ENCODE assay signal across 26 cellular contexts in genomic region chr14:74654931-74655330, GRCh38. TPM values are rescaled to one million over a fixed set of nuclear protein-coding genes. Genes with fewer than 3 reads are reported as not detected.
DNase-seq lines count a peak whose midpoint lies in the region; ATAC-seq and TF ChIP-seq lines count a peak whose summit lies in the region.
"Had no signal": no experiment of that assay in that cellular context is flagged by ENCODE, and none has a peak within 500 bp of the region (broad histone marks: within the 10 kb centered on the region; RNA-seq: fewer than 3 reads in every experiment).

No MANE protein-coding gene starts in this region.

- CTCF ChIA-PET in RWPE1 (lab: Yijun Ruan, JAX) (interaction anchor here (0.6 to 3.4 kb wide), 2 partner anchors 43 to 206 kb away, joined by 3 to 15 read pairs; partner anchors contain the start of gene LTBP2), Calu3 (lab: Charles Lee) (interaction anchor here (1.7 kb wide), 1 partner anchor 46 kb away, joined by 6 read pairs; no protein-coding TSS in a partner anchor)

- POLR2A ChIA-PET in RWPE1 (lab: Yijun Ruan, JAX; ENCODE audit: low non-redundant PET) = no interaction called here

- peaks cover 23% of the 10 kb centered on the region for H3K36me3 ChIP-seq in left ventricle myocardium inferior
- peaks cover 0 to 32% (median 8%) of the 10 kb centered on the region in 9 donors for H3K36me3 ChIP-seq in heart left ventricle
- H3K36me3 ChIP-seq in neutrophil = peaks cover 70% of the 10 kb centered on the region
- H3K36me3 ChIP-seq in uterus = no peaks in the 10 kb centered on the region
- H3K36me3 ChIP-seq: WERI-Rb-1 had no signal

- no peaks in the 10 kb centered on the region for H3K36me3 Mint-ChIP-seq in Calu3 (ENCODE audit: insufficient read depth, unreplicated experiment)

- H3K9me3 ChIP-seq in left ventricle myocardium inferior (replicated peaks) (no peaks in the 10 kb centered on the region), heart left ventricle (no peaks in the 10 kb centered on the region), neutrophil (no peaks in the 10 kb centered on the region), uterus (no peaks in the 10 kb centered on the region)

- peak overlapping the region; percentile 13 for H3K27ac ChIP-seq in left ventricle myocardium inferior (replicated peaks)
- peak overlapping the region in 2 of 12 donors; percentile 15 to 20 for H3K27ac ChIP-seq in heart left ventricle
- peak overlapping the region; percentile 79 for H3K27ac ChIP-seq in epithelial cell of prostate
- H3K27ac ChIP-seq in neutrophil = peak overlapping the region; percentile 61
- peak overlapping the region; percentile 77 to 85 for H3K27ac ChIP-seq in uterus
- no peak overlapping the region for H3K27ac ChIP-seq in RWPE1
- H3K27ac ChIP-seq: WERI-Rb-1 had no signal

- no peaks in the 10 kb centered on the region for H3K4me1 Mint-ChIP-seq in Calu3 (ENCODE audit: low read depth, unreplicated experiment)
- H3K4me1 Mint-ChIP-seq: H9 had no signal

- no peaks in the 10 kb centered on the region for H3K9me3 Mint-ChIP-seq in Calu3 (ENCODE audit: low read depth, unreplicated experiment)
- H3K9me3 Mint-ChIP-seq: activated CD4-positive, alpha-beta T cell treated with anti-CD3 and anti-CD28 coated beads, Interleukin-2, amount 10 ng/mL, durations not matched to agents 24 days and 14 days; activated T-helper 1 cell treated with anti-CD3 and anti-CD28 coated beads, Interleukin-12 subunit alpha, Interleukin-12 subunit beta, Interleukin-2, Interleukin-4 antibody, amounts not matched to agents 30 ng/mL and 10 ng/mL and 1 ng/mL, durations not matched to agents 14 hours and 24 hours and 36 hours; H9; immature natural killer cell had no signal

- no peak for DNase-seq in left ventricle myocardium inferior
- no peak for DNase-seq in heart left ventricle
- no peak for DNase-seq in epithelial cell of prostate (ENCODE audit: low read depth, low spot score)
- no peak for DNase-seq in uterus
- no peak for DNase-seq in RWPE1 (ENCODE audit: low spot score)
- DNase-seq in Calu3 = no peak
- DNase-seq: ACHN; activated CD4-positive, alpha-beta T cell treated with anti-CD3 and anti-CD28 coated beads, Interleukin-2, amount 10 ng/mL, durations not matched to agents 24 days and 14 days; activated CD8-positive, alpha-beta memory T cell treated with anti-CD3 and anti-CD28 coated beads, Interleukin-2, amount 10 ng/mL, durations not matched to agents 7 days and 5 days; C1 segment of cervical spinal cord; H9; hippocampal formation; immature natural killer cell; Karpas-422; NCI-H1694; NCI-H2171; NCI-H524; stimulated activated CD4-positive, alpha-beta T cell treated with anti-CD3 and anti-CD28 coated beads, Interleukin-1b, Interleukin-23, amount 100 ng/mL, for 48 hours; WERI-Rb-1 had no signal

- 66 to 71% (median 70%) methylated on average over 3 of the region's 3 CpGs for WGBS in heart left ventricle, 4 donors

- no TSS peak for BruUV-seq in Calu3 (replicated peaks; lab: Mats Ljungman, UMichigan)

- H3K4me3 ChIP-seq in left ventricle myocardium inferior = no peak overlapping the region
- H3K4me3 ChIP-seq in heart left ventricle = no peak overlapping the region
- H3K4me3 ChIP-seq in neutrophil (ENCODE audit: low read depth in 1 of 2, low read length in 1 of 2) = no peak overlapping the region
- no peak overlapping the region for H3K4me3 ChIP-seq in uterus
- H3K4me3 ChIP-seq: GM12878, skin epidermis had no signal

- H3K4me1 ChIP-seq in left ventricle myocardium inferior = no peaks in the 10 kb centered on the region
- peaks cover 0 to 14% (median 3%) of the 10 kb centered on the region in 12 donors for H3K4me1 ChIP-seq in heart left ventricle
- H3K4me1 ChIP-seq in neutrophil (ENCODE audit: control insufficient read depth in 1 of 2, insufficient read depth in 1 of 2, low read depth in 1 of 2, low read length in 1 of 2) = peaks cover 8 to 13% of the 10 kb centered on the region in 2 experiments
- peaks cover 0 to 14% of the 10 kb centered on the region in 2 donors for H3K4me1 ChIP-seq in uterus

- H3K4me3 Mint-ChIP-seq in Calu3 (ENCODE audit: low read depth, unreplicated experiment) = no peak overlapping the region
- H3K4me3 Mint-ChIP-seq: activated CD4-positive, alpha-beta T cell treated with anti-CD3 and anti-CD28 coated beads, Interleukin-2, amount 10 ng/mL, durations not matched to agents 24 days and 14 days; activated CD8-positive, alpha-beta memory T cell treated with anti-CD3 and anti-CD28 coated beads, Interleukin-2, amount 10 ng/mL, durations not matched to agents 7 days and 5 days; activated naive CD8-positive, alpha-beta T cell; activated T-helper 1 cell treated with anti-CD3 and anti-CD28 coated beads, Interleukin-12 subunit alpha, Interleukin-12 subunit beta, Interleukin-2, Interleukin-4 antibody, amounts not matched to agents 30 ng/mL and 10 ng/mL and 1 ng/mL, durations not matched to agents 14 hours and 24 hours and 36 hours; H9; immature natural killer cell had no signal

- intact Hi-C loops in left ventricle myocardium inferior (cut with micrococcal nuclease) = no loop called here
- intact Hi-C loops in heart left ventricle (cut with DNase I) = no loop called here
- intact Hi-C loops in uterus (cut with DNase I; ENCODE audit: low total_unique reads) = no loop called here
- intact Hi-C loops in Calu3 (cut with micrococcal nuclease; ENCODE audit: unreplicated experiment) = no loop called here

- TF ChIP-seq POLR2A in heart left ventricle (IDR thresholded peaks at IDR 0.05) (no peak), uterus (IDR thresholded peaks at IDR 0.05) (no peak)

- TF ChIP-seq CTCF in left ventricle myocardium inferior (IDR thresholded peaks at IDR 0.05; ENCODE audit: borderline replicate concordance) (no peak), heart left ventricle (IDR thresholded peaks at IDR 0.05) (no peak), neutrophil (IDR thresholded peaks at IDR 0.05) (no peak), uterus (IDR thresholded peaks at IDR 0.05) (no peak), RWPE1 (conservative IDR thresholded peaks at IDR 0.05; ENCODE audit: low read depth) (no peak), Calu3 (IDR thresholded peaks at IDR 0.05; ENCODE audit: unreplicated experiment) (no peak)

- H3K27me3 ChIP-seq in left ventricle myocardium inferior (ENCODE audit: low read depth) (no peaks in the 10 kb centered on the region), heart left ventricle (no peaks in the 10 kb centered on the region), neutrophil (no peaks in the 10 kb centered on the region), uterus (no peaks in the 10 kb centered on the region)

- ATAC-seq in heart left ventricle = no peak
- no peak for ATAC-seq in GM18858 (IDR thresholded peaks at IDR 0.05; ENCODE audit: unreplicated experiment)
- ATAC-seq: activated CD8-positive, alpha-beta memory T cell treated with anti-CD3 and anti-CD28 coated beads, Interleukin-2, amount 10 ng/mL, durations not matched to agents 7 days and 5 days; GM12878 had no signal

- no peak overlapping the region for H3K27ac Mint-ChIP-seq in Calu3 (ENCODE audit: unreplicated experiment)
- H3K27ac Mint-ChIP-seq: activated CD4-positive, alpha-beta T cell treated with anti-CD3 and anti-CD28 coated beads, Interleukin-2, amount 10 ng/mL, durations not matched to agents 24 days and 14 days; activated CD8-positive, alpha-beta memory T cell treated with anti-CD3 and anti-CD28 coated beads, Interleukin-2, amount 10 ng/mL, durations not matched to agents 7 days and 5 days; activated naive CD8-positive, alpha-beta T cell; activated T-helper 1 cell treated with anti-CD3 and anti-CD28 coated beads, Interleukin-12 subunit alpha, Interleukin-12 subunit beta, Interleukin-2, Interleukin-4 antibody, amounts not matched to agents 30 ng/mL and 10 ng/mL and 1 ng/mL, durations not matched to agents 14 hours and 24 hours and 36 hours; H9; progenitor cell of endocrine pancreas had no signal

- no peaks in the 10 kb centered on the region for H3K27me3 Mint-ChIP-seq in Calu3 (ENCODE audit: unreplicated experiment)
- H3K27me3 Mint-ChIP-seq: activated CD4-positive, alpha-beta T cell treated with anti-CD3 and anti-CD28 coated beads, Interleukin-2, amount 10 ng/mL, durations not matched to agents 24 days and 14 days; activated CD8-positive, alpha-beta memory T cell treated with anti-CD3 and anti-CD28 coated beads, Interleukin-2, amount 10 ng/mL, durations not matched to agents 7 days and 5 days; activated naive CD8-positive, alpha-beta T cell; progenitor cell of endocrine pancreas had no signal

RNA-seq across cellular contexts. Expression of gene LTBP2, which starts 42.9 kb away (rescaled TPM):
- total RNA-seq in left ventricle myocardium inferior (26.5 TPM), heart left ventricle (10 to 100 TPM; 19.1 to 69.1 (median 36.1) TPM), uterus (10 to 100 TPM; 18.8 to 70.6 (median 35.1) TPM), Calu3 (2022) (1.3 and 4.3 TPM in 2 replicates)
- polyA plus RNA-seq in heart left ventricle = 1 to 10 TPM; 4.0 to 8.4 TPM

RNA-seq across cellular contexts. Expression of gene AREL1, which starts 57.9 kb away (rescaled TPM):
- total RNA-seq in left ventricle myocardium inferior (23.7 TPM), heart left ventricle (10 to 100 TPM; 17.1 to 30.9 (median 22.4) TPM), uterus (10 to 100 TPM in 3 of 4 donors, 1 to 10 TPM in 1; 2.1 to 33.8 (median 22.3) TPM), Calu3 (2022) (31.9 and 40.3 TPM in 2 replicates)
- 10 to 100 TPM in 1 of 2 donors, 1 to 10 TPM in 1; 7.8 to 17.8 TPM for polyA plus RNA-seq in heart left ventricle

RNA-seq across cellular contexts. Expression of gene FCF1, which starts 58.0 kb away (rescaled TPM):
- total RNA-seq in left ventricle myocardium inferior (42.7 TPM), heart left ventricle (10 to 100 TPM; 12.3 to 44.6 (median 36.7) TPM), uterus (100 to 1,000 TPM in 1 of 4 donors, 10 to 100 TPM in 2, 1 to 10 TPM in 1; 6.4 to 116 (median 46.6) TPM), Calu3 (2022) (58.0 and 60.9 TPM in 2 replicates)
- 10 to 100 TPM in 1 of 2 donors, 1 to 10 TPM in 1; 4.3 to 46.2 TPM for polyA plus RNA-seq in heart left ventricle
